Comparison of ENCODE assay signal across 9 cellular contexts in the genomic region with DNA sequence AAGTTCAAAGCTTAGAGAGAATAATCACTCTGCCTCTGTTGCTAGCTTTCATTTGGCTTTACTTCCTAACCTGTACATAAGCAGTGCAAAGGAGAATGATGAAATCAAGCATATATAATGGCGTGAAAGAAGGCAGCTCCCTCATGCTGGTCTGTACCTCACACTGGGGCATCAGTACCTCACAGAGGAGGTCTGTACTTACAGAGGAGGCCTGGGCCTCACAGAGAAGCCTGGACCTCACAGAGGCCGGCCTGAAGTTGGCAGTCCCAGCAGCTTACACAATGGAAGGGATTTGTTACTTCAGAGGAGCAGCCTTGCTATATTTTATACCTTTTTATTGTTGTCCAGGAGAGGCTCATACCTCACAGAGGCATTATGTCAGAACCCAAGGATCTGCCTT.
"Had no signal": no experiment of that assay in that cellular context is flagged by ENCODE, and none has a peak within 500 bp of the region (broad histone marks: within the 10 kb centered on the region; RNA-seq: fewer than 3 reads in every experiment).

No MANE protein-coding gene starts in this region.

- ATAC-seq: GM23338, HCT116 had no signal

- H3K27ac ChIP-seq: GM23248 had no signal

- H2AFZ ChIP-seq: GM23248, GM23338 had no signal

- H3K36me3 ChIP-seq: HAP-1 had no signal

- DNase-seq: GM23248, GOT3, H7, H9, HCEC 1CT, HFFc6 had no signal

- H3K4me3 ChIP-seq: GM23248, GM23338, HAP-1 had no signal

- H3K4me2 ChIP-seq: GM23338 had no signal

- H3K4me1 ChIP-seq: HAP-1 had no signal

- H3K9ac ChIP-seq: GM23248 had no signal
